1 cellular context compared by ENCODE assay signal in the genomic region with DNA sequence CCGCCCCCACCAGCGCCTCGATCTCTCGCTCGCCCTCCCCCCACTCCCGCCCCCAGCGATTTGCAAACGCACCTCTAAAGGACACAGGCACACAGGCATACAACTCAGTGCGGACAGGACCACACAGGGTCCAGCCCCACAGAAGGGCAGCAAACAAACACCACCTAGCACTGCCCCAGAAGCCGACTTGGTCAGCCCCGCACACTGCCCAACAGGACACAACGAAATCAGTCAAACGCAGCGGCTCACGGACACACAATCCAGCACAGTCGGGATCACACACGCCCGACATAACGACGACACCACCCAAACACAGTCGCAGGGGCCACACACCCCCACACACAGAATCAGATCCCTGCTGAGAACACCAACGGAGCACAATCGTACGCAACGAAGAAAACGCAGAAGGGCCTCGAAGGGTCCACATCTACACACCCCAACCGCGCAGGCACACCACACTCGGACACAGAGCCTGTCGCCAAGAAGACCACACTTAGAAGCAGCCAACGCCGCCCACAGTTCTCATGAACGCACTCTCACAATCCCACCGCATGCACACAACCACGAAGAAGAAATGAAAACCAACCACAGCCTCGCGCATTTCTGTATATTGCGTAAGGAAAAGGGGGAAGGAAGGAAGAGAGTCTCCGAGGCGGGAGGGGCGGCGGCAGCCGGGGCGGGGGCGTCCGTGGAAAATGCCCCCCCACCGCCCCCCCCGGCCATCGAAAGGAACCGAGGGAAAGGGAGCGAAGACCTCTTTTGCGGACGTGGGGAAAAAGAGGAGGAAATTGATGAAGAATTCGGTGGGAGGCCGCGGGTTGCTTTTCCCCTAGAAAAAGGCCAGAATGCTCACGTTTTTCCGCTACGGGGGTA.
TF ChIP-seq lines count a peak whose summit lies in the region.

No MANE protein-coding gene starts in this region.

TF ChIP-seq in HepG2, 621 proteins besides CTCF, POLR2A, EP300 and RAD21 (continued from another document):
- TF ChIP-seq PAX8 (CRISPR knock-in tag; IDR thresholded peaks at IDR 0.05; ENCODE audit: borderline replicate concordance), result no peak
- TF ChIP-seq SCMH1 (CRISPR knock-in tag; IDR thresholded peaks at IDR 0.05; ENCODE audit: borderline replicate concordance), result peak; percentile 90; the same call in 1 of the 2 replicates
- TF ChIP-seq RNF2 (conservative IDR thresholded peaks at IDR 0.05; ENCODE audit: low read depth), result peak; percentile 100
- TF ChIP-seq, protein P1, sequence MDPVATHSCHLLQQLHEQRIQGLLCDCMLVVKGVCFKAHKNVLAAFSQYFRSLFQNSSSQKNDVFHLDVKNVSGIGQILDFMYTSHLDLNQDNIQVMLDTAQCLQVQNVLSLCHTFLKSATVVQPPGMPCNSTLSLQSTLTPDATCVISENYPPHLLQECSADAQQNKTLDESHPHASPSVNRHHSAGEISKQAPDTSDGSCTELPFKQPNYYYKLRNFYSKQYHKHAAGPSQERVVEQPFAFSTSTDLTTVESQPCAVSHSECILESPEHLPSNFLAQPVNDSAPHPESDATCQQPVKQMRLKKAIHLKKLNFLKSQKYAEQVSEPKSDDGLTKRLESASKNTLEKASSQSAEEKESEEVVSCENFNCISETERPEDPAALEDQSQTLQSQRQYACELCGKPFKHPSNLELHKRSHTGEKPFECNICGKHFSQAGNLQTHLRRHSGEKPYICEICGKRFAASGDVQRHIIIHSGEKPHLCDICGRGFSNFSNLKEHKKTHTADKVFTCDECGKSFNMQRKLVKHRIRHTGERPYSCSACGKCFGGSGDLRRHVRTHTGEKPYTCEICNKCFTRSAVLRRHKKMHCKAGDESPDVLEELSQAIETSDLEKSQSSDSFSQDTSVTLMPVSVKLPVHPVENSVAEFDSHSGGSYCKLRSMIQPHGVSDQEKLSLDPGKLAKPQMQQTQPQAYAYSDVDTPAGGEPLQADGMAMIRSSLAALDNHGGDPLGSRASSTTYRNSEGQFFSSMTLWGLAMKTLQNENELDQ (CRISPR knock-in tag; IDR thresholded peaks at IDR 0.05; ENCODE audit: borderline replicate concordance), result no peak
